Comparison of ENCODE assay signal across 9 cellular contexts in the genomic region with DNA sequence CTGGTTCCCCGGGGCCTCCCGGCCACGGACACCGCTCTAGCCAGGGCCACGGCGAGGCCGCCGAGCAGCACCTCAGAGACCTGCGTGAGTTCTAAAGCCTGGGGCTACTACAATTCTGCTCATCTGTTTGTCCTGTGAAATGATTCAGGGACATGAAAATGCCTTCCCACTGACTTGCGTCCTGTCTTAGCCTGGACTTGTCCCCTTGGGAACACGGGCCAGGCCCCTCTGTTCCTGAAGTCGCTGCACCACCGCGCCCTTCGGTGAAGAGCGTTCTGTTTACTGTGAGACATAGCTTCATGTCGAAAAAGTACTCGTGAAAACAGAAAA. TPM values are rescaled to one million over a fixed set of nuclear protein-coding genes. Genes with fewer than 3 reads are reported as not detected.
A peak's percentile ranks its signal among the peaks of the same experiment; 100 is the strongest.
DNase-seq lines count a peak whose midpoint lies in the region; ATAC-seq and TF ChIP-seq lines count a peak whose summit lies in the region.
"Had no signal": no experiment of that assay in that cellular context is flagged by ENCODE, and none has a peak within 500 bp of the region (broad histone marks: within the 10 kb centered on the region; RNA-seq: fewer than 3 reads in every experiment).

No MANE protein-coding gene starts in this region.

- TF ChIP-seq POLR2A in gastrocnemius medialis (IDR thresholded peaks at IDR 0.05), result no peak

- H3K9me3 ChIP-seq in heart right ventricle (no peaks in the 10 kb centered on the region), gastrocnemius medialis (no peaks in the 10 kb centered on the region)

- peaks cover 17% of the 10 kb centered on the region for H3K36me3 Mint-ChIP-seq in activated CD4-positive, alpha-beta memory T cell treated with anti-CD3 and anti-CD28 coated beads for 36 hours

- POLR2A ChIA-PET in activated CD4-positive, alpha-beta memory T cell treated with anti-CD3 and anti-CD28 coated beads for 36 hours (lab: Charles Lee), result interaction anchor here (3.0 kb wide), 1 partner anchor 24 kb away, joined by 13 read pairs; no protein-coding TSS in a partner anchor

- no peaks in the 10 kb centered on the region for H3K9me3 Mint-ChIP-seq in activated CD4-positive, alpha-beta memory T cell treated with anti-CD3 and anti-CD28 coated beads for 36 hours

- in situ Hi-C loops in G401 (cut with HindIII; ENCODE audit: low sequenced_read_pairs), result no loop called here
- in situ Hi-C loops in gastrocnemius medialis (cut with MboI; ENCODE audit: low sequenced_read_pairs in 4 of 4), result no loop called here

- 17 to 25% methylated on average over 18 of the region's 18 CpGs for WGBS in heart right ventricle, 2 donors

- H3K4me3 ChIP-seq in heart right ventricle (peak overlapping the region; percentile 5 to 73 (median 52)), gastrocnemius medialis (peak overlapping the region; percentile 48 to 59 (median 54))

- peak in 3 of 8 donors; percentile 32 to 45 (median 36) for ATAC-seq in heart right ventricle
- peak in 1 of 2 donors; percentile 8 for ATAC-seq in gastrocnemius medialis
- ATAC-seq in HG03442 (IDR thresholded peaks at IDR 0.05; ENCODE audit: unreplicated experiment), result no peak

- H3K27ac ChIP-seq in heart right ventricle (peak overlapping the region; percentile 67 to 87 (median 78)), gastrocnemius medialis (peak overlapping the region; percentile 53 to 69 (median 58))

- peak overlapping the region; percentile 33 for H3K27ac Mint-ChIP-seq in activated CD4-positive, alpha-beta memory T cell treated with anti-CD3 and anti-CD28 coated beads for 36 hours

- H3K27me3 ChIP-seq in heart right ventricle (peaks cover 0 to 13% (median 0%) of the 10 kb centered on the region in 7 donors), gastrocnemius medialis (peaks cover 7 to 27% (median 14%) of the 10 kb centered on the region in 3 donors)

- H3K27me3 Mint-ChIP-seq in activated CD4-positive, alpha-beta memory T cell treated with anti-CD3 and anti-CD28 coated beads for 36 hours, result peaks cover 2% of the 10 kb centered on the region

- DNase-seq in G401 (ENCODE audit: low spot score) (peak; percentile 14), heart right ventricle (no peak), gastrocnemius medialis (no peak), NAMALWA (ENCODE audit: low spot score) (no peak)
- peak; percentile 19 for DNase-seq in activated CD4-positive, alpha-beta memory T cell treated with anti-CD3 and anti-CD28 coated beads for 36 hours
- no peak for DNase-seq in stimulated activated CD4-positive, alpha-beta T cell treated with anti-CD3 and anti-CD28 coated beads, Interleukin-4, amount 100 ng/mL, for 4 hours
- no peak for DNase-seq in stimulated activated CD4-positive, alpha-beta T cell treated with anti-CD3 and anti-CD28 coated beads, Interleukin-1b, Interleukin-23, amount 100 ng/mL, for 48 hours
- DNase-seq: NCI-H526 treated with DMSO at 0.1 percent for 48 hours had no signal

- CTCF ChIA-PET in activated CD4-positive, alpha-beta memory T cell treated with anti-CD3 and anti-CD28 coated beads for 36 hours (lab: Charles Lee), result no interaction called here

- intact Hi-C loops in activated CD4-positive, alpha-beta memory T cell treated with anti-CD3 and anti-CD28 coated beads for 36 hours (cut with micrococcal nuclease), result no loop called here
- intact Hi-C loops in heart right ventricle (cut with DNase I) (no loop called here), gastrocnemius medialis (cut with DNase I; ENCODE audit: low total_unique reads) (no loop called here)

- peaks cover 11% of the 10 kb centered on the region for H3K4me1 Mint-ChIP-seq in activated CD4-positive, alpha-beta memory T cell treated with anti-CD3 and anti-CD28 coated beads for 36 hours (ENCODE audit: low read depth)

- H3K4me3 Mint-ChIP-seq in activated CD4-positive, alpha-beta memory T cell treated with anti-CD3 and anti-CD28 coated beads for 36 hours, result peak overlapping the region; percentile 64

- TF ChIP-seq CTCF in heart right ventricle (IDR thresholded peaks at IDR 0.05) (no peak), gastrocnemius medialis (IDR thresholded peaks at IDR 0.05 in 4 of 5, conservative IDR thresholded peaks at IDR 0.05 in 1 of 5) (no peak)

- H3K4me1 ChIP-seq in heart right ventricle (peaks cover 9 to 37% (median 31%) of the 10 kb centered on the region in 9 donors), gastrocnemius medialis (peaks cover 9 to 11% of the 10 kb centered on the region in 2 donors)

- H3K36me3 ChIP-seq in heart right ventricle, result peaks cover 0 to 19% (median 0%) of the 10 kb centered on the region in 9 donors
- no peaks in the 10 kb centered on the region for H3K36me3 ChIP-seq in gastrocnemius medialis

RNA-seq across cellular contexts. Expression of a gene that starts 11.9 kb away (rescaled TPM):
- 29.0 and 52.6 TPM in 2 replicates for total RNA-seq in G401 (2014; rRNA removed; shearing (Covaris generic))
- total RNA-seq in activated CD4-positive, alpha-beta memory T cell treated with anti-CD3 and anti-CD28 coated beads for 36 hours, result 10 to 100 TPM; 14.4 to 14.8 TPM
- total RNA-seq in heart right ventricle, result 10 to 100 TPM; 11.9 to 25.7 (median 16.7) TPM
- 10 to 100 TPM; 15.8 to 18.1 TPM for polyA plus RNA-seq in heart right ventricle
- total RNA-seq in gastrocnemius medialis, result 10 to 100 TPM; 11.3 to 27.9 (median 18.7) TPM

RNA-seq across cellular contexts. Expression of a gene that starts 12.6 kb away (rescaled TPM):
- 102 and 127 TPM in 2 replicates for total RNA-seq in G401 (2014; rRNA removed; shearing (Covaris generic))
- total RNA-seq in activated CD4-positive, alpha-beta memory T cell treated with anti-CD3 and anti-CD28 coated beads for 36 hours, result 100 to 1,000 TPM; 117 to 126 TPM
- total RNA-seq in heart right ventricle (10 to 100 TPM; 45.6 to 68.4 (median 53.9) TPM), gastrocnemius medialis (100 to 1,000 TPM in 1 of 4 donors, 10 to 100 TPM in 3; 52.1 to 155 (median 83.2) TPM)
- 10 to 100 TPM; 31.0 to 37.1 TPM for polyA plus RNA-seq in heart right ventricle

RNA-seq across cellular contexts. Expression of a gene that starts 25.6 kb away (rescaled TPM):
- total RNA-seq in G401 (2014; rRNA removed; shearing (Covaris generic)), result 7.9 and 8.2 TPM in 2 replicates
- 10 to 100 TPM; 25.8 to 28.1 TPM for total RNA-seq in activated CD4-positive, alpha-beta memory T cell treated with anti-CD3 and anti-CD28 coated beads for 36 hours
- total RNA-seq in heart right ventricle, result 1 to 10 TPM in 8 of 10 donors, under 1 TPM in 2; 0.98 to 2.0 (median 1.3) TPM
- polyA plus RNA-seq in heart right ventricle, result 1 to 10 TPM in 1 of 2 donors, under 1 TPM in 1; 0.51 to 2.9 TPM
- 1 to 10 TPM in 1 of 4 donors, under 1 TPM in 3; 0.44 to 1.6 (median 0.74) TPM for total RNA-seq in gastrocnemius medialis

RNA-seq across cellular contexts. Expression of a gene that starts 25.9 kb away (rescaled TPM):
- 14.3 and 33.5 TPM in 2 replicates for total RNA-seq in G401 (2014; rRNA removed; shearing (Covaris generic))
- total RNA-seq in activated CD4-positive, alpha-beta memory T cell treated with anti-CD3 and anti-CD28 coated beads for 36 hours, result 10 to 100 TPM; 48.5 to 50.6 TPM
- total RNA-seq in heart right ventricle (10 to 100 TPM; 17.5 to 58.6 (median 29.7) TPM), gastrocnemius medialis (100 to 1,000 TPM; 200 to 431 (median 290) TPM)
- 10 to 100 TPM; 23.0 to 25.4 TPM for polyA plus RNA-seq in heart right ventricle

Comparison
In these comparisons a context has a peak if more than half of its experiments do, and no peak if none do; other contexts are left out.
1. DNase-seq: peak in G401 (single experiment) and activated CD4-positive, alpha-beta memory T cell treated with anti-CD3 and anti-CD28 coated beads for 36 hours (single experiment); none in heart right ventricle (0 of 2), gastrocnemius medialis (0 of 2), NAMALWA (single experiment), stimulated activated CD4-positive, alpha-beta T cell treated with anti-CD3 and anti-CD28 coated beads, Interleukin-4, amount 100 ng/mL, for 4 hours (0 of 2) and stimulated activated CD4-positive, alpha-beta T cell treated with anti-CD3 and anti-CD28 coated beads, Interleukin-1b, Interleukin-23, amount 100 ng/mL, for 48 hours (single experiment).